In the genomic region with DNA sequence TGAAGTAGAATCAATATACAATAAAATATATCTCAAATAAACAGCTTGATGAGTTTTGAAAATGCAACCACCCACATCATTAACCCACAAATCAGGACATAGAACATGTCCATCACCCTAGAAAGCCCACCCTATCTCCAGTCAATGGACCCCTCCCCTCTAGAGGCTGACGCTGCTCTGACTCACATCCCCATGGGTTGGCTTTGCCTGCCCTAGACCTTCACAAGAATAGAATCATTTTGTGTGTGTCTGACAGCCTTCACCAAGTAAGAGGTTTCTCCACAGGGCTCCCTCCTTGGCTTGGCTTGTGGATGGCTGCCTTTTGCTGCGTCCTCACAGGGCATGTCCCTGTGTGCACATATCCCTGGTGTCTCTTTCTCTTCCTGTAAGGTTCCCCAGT, we compare ENCODE assay signal across 23 cellular contexts.
"Had no signal": no experiment of that assay in that cellular context is flagged by ENCODE, and none has a peak within 500 bp of the region (broad histone marks: within the 10 kb centered on the region; RNA-seq: fewer than 3 reads in every experiment).

No MANE protein-coding gene starts in this region.

- H3K9me2 ChIP-seq: SK-N-SH had no signal

- H3K27me3 Mint-ChIP-seq: IgD-negative memory B cell had no signal

- H3K4me1 Mint-ChIP-seq: IgD-negative memory B cell had no signal

- H3K4me2 ChIP-seq: KMS-11, SK-N-SH had no signal

- H3K4me3 ChIP-seq: K562 had no signal

- DNase-seq: Kasumi-1, MM.1S, NCI-H1092 treated with DMSO at 0.1 percent for 48 hours, NCI-H1436, NCI-H187, NCI-H2029, NCI-H2081 treated with DMSO at 0.1 percent for 48 hours, NCI-H2171, NCI-H226, NCI-H446, NCI-H510A, NCI-H524 treated with DMSO at 0.1 percent for 48 hours, NCI-H69, NCI-H774, SHP77, SK-N-SH, SW 1271 had no signal

- H3K27ac ChIP-seq: KMS-11, RWPE1 had no signal

- FAIRE-seq: HepG2, K562 had no signal

- H3K4me3 Mint-ChIP-seq: IgD-negative memory B cell had no signal

- H3K9me3 ChIP-seq: SK-N-SH had no signal

- ATAC-seq: HepG2, K562, Panc1 had no signal

- H3K9ac ChIP-seq: KMS-11, SK-N-SH had no signal

- H3K36me3 Mint-ChIP-seq: IgD-negative memory B cell had no signal
